1 cellular context compared by ENCODE assay signal in genomic region chr1:171616586-171616985, GRCh38.
TF ChIP-seq lines count a peak whose summit lies in the region.

No MANE protein-coding gene starts in this region.

TF ChIP-seq in GM12878, 131 proteins besides CTCF, POLR2A, EP300 and RAD21:
- TF ChIP-seq ZNF592 (IDR thresholded peaks at IDR 0.05) (peak; percentile 99), ZNF687 (IDR thresholded peaks at IDR 0.05) (peak; percentile 98), IRF3 (IDR thresholded peaks at IDR 0.05) (no peak)
TF ChIP-seq in GM12878: peak in this region for 2.
